In genomic region chr15:48388017-48388936, GRCh38 we compare ENCODE assay signal across 16 cellular contexts. TPM values are rescaled to one million over a fixed set of nuclear protein-coding genes. Genes with fewer than 3 reads are reported as not detected.
DNase-seq lines count a peak whose midpoint lies in the region; ATAC-seq, FAIRE-seq and TF ChIP-seq lines count a peak whose summit lies in the region.
"Had no signal": no experiment of that assay in that cellular context is flagged by ENCODE, and none has a peak within 500 bp of the region (broad histone marks: within the 10 kb centered on the region; RNA-seq: fewer than 3 reads in every experiment).

No MANE protein-coding gene starts in this region.

- no peak for ATAC-seq in GM18517 (IDR thresholded peaks at IDR 0.05; ENCODE audit: unreplicated experiment)
- ATAC-seq: psoas muscle, T-cell, WTC11 had no signal

- H3K36me3 ChIP-seq in ascending aorta, result no peaks in the 10 kb centered on the region
- no peaks in the 10 kb centered on the region for H3K36me3 ChIP-seq in small intestine (ENCODE audit: control insufficient read depth in 2 of 2, insufficient read depth in 2 of 2, low read length in 2 of 2)
- H3K36me3 ChIP-seq: BLaER1 treated with 17β-estradiol and CSF1 and Interleukin-3, amounts not matched to agents 10 nM and 100 nM; suprapubic skin had no signal

- 63 to 69% (median 67%) methylated on average over 4 of the region's 4 CpGs for whole genome bisulfite sequencing in small intestine, 3 donors

- no peak for TF ChIP-seq CTCF in ascending aorta (IDR thresholded peaks at IDR 0.05)

- intact Hi-C loops in ascending aorta (cut with DNase I), result no loop called here

- H3K9me3 ChIP-seq in ascending aorta (no peaks in the 10 kb centered on the region), small intestine (ENCODE audit: control insufficient read depth, low read depth) (peaks cover 2% of the 10 kb centered on the region)
- H3K9me3 ChIP-seq: BLaER1 treated with 17β-estradiol and CSF1 and Interleukin-3, amounts not matched to agents 10 nM and 100 nM; psoas muscle; suprapubic skin had no signal

- H3K27me3 ChIP-seq in ascending aorta (no peaks in the 10 kb centered on the region), small intestine (ENCODE audit: control insufficient read depth in 2 of 2, insufficient read depth in 2 of 2, low read length in 2 of 2) (no peaks in the 10 kb centered on the region)
- H3K27me3 ChIP-seq: BLaER1 treated with 17β-estradiol and CSF1 and Interleukin-3, amounts not matched to agents 10 nM and 100 nM; suprapubic skin had no signal

- CTCF ChIA-PET in HEK293T (lab: Yijun Ruan, JAX), result no interaction called here

- FAIRE-seq in small intestine (lab: Jason Lieb, UNC), result no peak

- POLR2A ChIA-PET in HEK293T (lab: Yijun Ruan, JAX), result no interaction called here

- DNase-seq in AG08395 (ENCODE audit: low spot score), result peak; percentile 27
- peak; percentile 12 for DNase-seq in HEK293T (ENCODE audit: extremely low spot score)
- no peak for DNase-seq in ascending aorta (ENCODE audit: low spot score in 2 of 2)
- DNase-seq in iris pigment epithelial cell (ENCODE audit: low read depth), result peak; percentile 51
- no peak for DNase-seq in CD1c-positive myeloid dendritic cell (ENCODE audit: extremely low spot score)
- no peak for DNase-seq in activated effector memory CD4-positive, alpha-beta T cell treated with Interleukin-2 at 50 U/mL for 16 hours
- no peak for DNase-seq in small intestine
- DNase-seq: activated naive CD4-positive, alpha-beta T cell treated with anti-CD3 and anti-CD28 coated beads, Interleukin-2, amount 10 ng/mL, durations not matched to agents 7 days and 5 days; left cardiac atrium; NCI-H1048; psoas muscle; T-cell had no signal

- peak overlapping the region; percentile 8 to 38 for H3K27ac ChIP-seq in ascending aorta
- no peak overlapping the region for H3K27ac ChIP-seq in small intestine (ENCODE audit: low read depth in 1 of 2, low read length in 1 of 2)
- H3K27ac ChIP-seq: BLaER1 treated with 17β-estradiol and CSF1 and Interleukin-3, amounts not matched to agents 10 nM and 100 nM had no signal

- no peak overlapping the region for H3K4me3 ChIP-seq in ascending aorta
- H3K4me3 ChIP-seq in small intestine (ENCODE audit: low read depth in 1 of 2, low read length in 2 of 2), result no peak overlapping the region
- H3K4me3 ChIP-seq: BLaER1 treated with 17β-estradiol and CSF1 and Interleukin-3, amounts not matched to agents 10 nM and 100 nM; psoas muscle; suprapubic skin had no signal

- H3K4me1 ChIP-seq in ascending aorta (peaks cover 11 to 50% of the 10 kb centered on the region in 2 donors), small intestine (ENCODE audit: control insufficient read depth in 2 of 2, insufficient read depth in 1 of 2, low read depth in 1 of 2, low read length in 1 of 2) (no peaks in the 10 kb centered on the region)
- H3K4me1 ChIP-seq: psoas muscle had no signal

TF ChIP-seq in HEK293T, 16 proteins besides CTCF, POLR2A, EP300 and RAD21:
- TF ChIP-seq TARDBP (IDR thresholded peaks at IDR 0.05) (no peak), CTBP1 (IDR thresholded peaks at IDR 0.05; ENCODE audit: borderline replicate concordance) (no peak), LEF1 (IDR thresholded peaks at IDR 0.05; ENCODE audit: borderline replicate concordance) (no peak), FOXA1 (IDR thresholded peaks at IDR 0.05) (no peak), SP1 (IDR thresholded peaks at IDR 0.05) (no peak), PKNOX1 (IDR thresholded peaks at IDR 0.05) (no peak), NFRKB (IDR thresholded peaks at IDR 0.05) (no peak), L3MBTL2 (conservative IDR thresholded peaks at IDR 0.05) (no peak), FOXM1 (IDR thresholded peaks at IDR 0.05; ENCODE audit: borderline replicate concordance) (no peak), HDGF (IDR thresholded peaks at IDR 0.05; ENCODE audit: borderline replicate concordance) (no peak), FOXK2 (IDR thresholded peaks at IDR 0.05) (no peak), ELF4 (IDR thresholded peaks at IDR 0.05) (no peak), ZNF384 (IDR thresholded peaks at IDR 0.05) (no peak), BHLHE40 (IDR thresholded peaks at IDR 0.05; ENCODE audit: borderline replicate concordance) (no peak), ARNT (IDR thresholded peaks at IDR 0.05) (no peak), SUZ12 (IDR thresholded peaks at IDR 0.05) (no peak)
TF ChIP-seq in HEK293T: peak in this region for 0.

RNA-seq across cellular contexts. Expression of gene DUT, which starts 57.0 kb away (rescaled TPM):
- total RNA-seq in ascending aorta, result 150 TPM
- 10 to 100 TPM; 12.7 to 98.0 (median 20.0) TPM for polyA plus RNA-seq in small intestine

Comparison
In these comparisons a context has a peak if more than half of its experiments do, and no peak if none do; other contexts are left out.
1. DNase-seq: peak in AG08395 (single experiment), HEK293T (single experiment) and iris pigment epithelial cell (single experiment); none in ascending aorta (0 of 2), CD1c-positive myeloid dendritic cell (single experiment), activated effector memory CD4-positive, alpha-beta T cell treated with Interleukin-2 at 50 U/mL for 16 hours (single experiment) and small intestine (single experiment).
2. H3K27ac ChIP-seq: peak in ascending aorta (2 of 2); none in small intestine (0 of 2).